ENCODE assay signal across 8 cellular contexts in genomic region chr12:48106574-48107251, GRCh38. TPM values are rescaled to one million over a fixed set of nuclear protein-coding genes. Genes with fewer than 3 reads are reported as not detected.
DNase-seq lines count a peak whose midpoint lies in the region; ATAC-seq and TF ChIP-seq lines count a peak whose summit lies in the region.

No MANE protein-coding gene starts in this region.

- ATAC-seq in GM21528 (IDR thresholded peaks at IDR 0.05; ENCODE audit: low FRiP score, unreplicated experiment) (peak; percentile 4), T-helper 17 cell (no peak)
- ATAC-seq in stimulated activated memory B cell treated with anti-CD40 and anti-IgM and Interleukin-4, amounts not matched to agents 10 μg/mL and 1 μg/mL and 100 μg/mL, for 72 hours: no peak

- no peaks in the 10 kb centered on the region for H3K9me3 Mint-ChIP-seq in stimulated activated memory B cell treated with anti-CD40 and anti-IgM and Interleukin-4, amounts not matched to agents 10 μg/mL and 1 μg/mL and 100 μg/mL, for 72 hours

- H3K27me3 Mint-ChIP-seq in T-helper 17 cell: no peaks in the 10 kb centered on the region
- no peaks in the 10 kb centered on the region for H3K27me3 Mint-ChIP-seq in stimulated activated memory B cell treated with anti-CD40 and anti-IgM and Interleukin-4, amounts not matched to agents 10 μg/mL and 1 μg/mL and 100 μg/mL, for 72 hours

- no peaks in the 10 kb centered on the region for H3K27me3 ChIP-seq in hepatocyte

- peak overlapping the region; percentile 99 for H3K27ac Mint-ChIP-seq in T-helper 17 cell
- H3K27ac Mint-ChIP-seq in stimulated activated memory B cell treated with anti-CD40 and anti-IgM and Interleukin-4, amounts not matched to agents 10 μg/mL and 1 μg/mL and 100 μg/mL, for 72 hours: peak overlapping the region; percentile 96

- H3K36me3 Mint-ChIP-seq in T-helper 17 cell (ENCODE audit: low read depth): peaks cover 7% of the 10 kb centered on the region
- H3K36me3 Mint-ChIP-seq in stimulated activated memory B cell treated with anti-CD40 and anti-IgM and Interleukin-4, amounts not matched to agents 10 μg/mL and 1 μg/mL and 100 μg/mL, for 72 hours: peaks cover 6% of the 10 kb centered on the region

- peaks cover 16% of the 10 kb centered on the region for H3K4me1 ChIP-seq in hepatocyte (ENCODE audit: insufficient read depth)

- H3K9me2 ChIP-seq in hepatocyte (replicated peaks; ENCODE audit: insufficient read depth): no peaks in the 10 kb centered on the region

- no peak for DNase-seq in T-helper 17 cell
- no peak for DNase-seq in hepatocyte (ENCODE audit: low spot score)
- no peak for DNase-seq in stimulated activated CD4-positive, alpha-beta T cell treated with anti-CD3 and anti-CD28 coated beads, Interleukin-2, amount 100 ng/mL, for 48 hours
- no peak for DNase-seq in activated gamma-delta T cell treated with Interleukin-2 at 50 U/mL for 16 hours
- no peak for DNase-seq in cortex of kidney (lab: John Stamatoyannopoulos, UW)
- DNase-seq in NK-92 (lab: John Stamatoyannopoulos, UW; ENCODE audit: unreplicated experiment): no peak

- peak overlapping the region; percentile 90 for H2AFZ ChIP-seq in hepatocyte

- peak overlapping the region; percentile 85 for H3K4me2 ChIP-seq in hepatocyte

- no peaks in the 10 kb centered on the region for H3K36me3 ChIP-seq in hepatocyte (replicated peaks; ENCODE audit: insufficient read depth, low read depth)

- no peaks in the 10 kb centered on the region for H4K20me1 ChIP-seq in hepatocyte (ENCODE audit: insufficient read depth, poor library complexity, severe bottlenecking)

- no peak for TF ChIP-seq CTCF in hepatocyte (IDR thresholded peaks at IDR 0.05; ENCODE audit: poor library complexity)

- no peaks in the 10 kb centered on the region for H3K9me3 ChIP-seq in T-helper 17 cell (ENCODE audit: control insufficient read depth, low read length, poor library complexity, severe bottlenecking)
- no peaks in the 10 kb centered on the region for H3K9me3 ChIP-seq in hepatocyte (ENCODE audit: low read depth)

- peak overlapping the region; percentile 62 for H3K4me3 ChIP-seq in hepatocyte

- 26% methylated on average over 2 of the region's 2 CpGs for WGBS in hepatocyte (ENCODE audit: low lambda C conversion rate, missing lambda C conversion rate)

- H3K79me2 ChIP-seq in hepatocyte: peaks cover 37% of the 10 kb centered on the region

- H3K4me3 Mint-ChIP-seq in T-helper 17 cell: peak overlapping the region; percentile 99
- H3K4me3 Mint-ChIP-seq in stimulated activated memory B cell treated with anti-CD40 and anti-IgM and Interleukin-4, amounts not matched to agents 10 μg/mL and 1 μg/mL and 100 μg/mL, for 72 hours: peak overlapping the region; percentile 81

- peaks cover 57% of the 10 kb centered on the region for H3K4me1 Mint-ChIP-seq in T-helper 17 cell
- peaks cover 46% of the 10 kb centered on the region for H3K4me1 Mint-ChIP-seq in stimulated activated memory B cell treated with anti-CD40 and anti-IgM and Interleukin-4, amounts not matched to agents 10 μg/mL and 1 μg/mL and 100 μg/mL, for 72 hours

- peak overlapping the region; percentile 97 for H3K27ac ChIP-seq in hepatocyte

RNA-seq across cellular contexts. Expression of gene SENP1, which starts 0.8 kb away (rescaled TPM):
- total RNA-seq in T-helper 17 cell (10 to 100 TPM; 26.9 to 33.8 TPM), hepatocyte (14.4 and 16.9 TPM in 2 replicates)
- polyA plus RNA-seq in hepatocyte: 3.9 and 5.0 TPM in 2 replicates

RNA-seq across cellular contexts. Expression of gene PFKM, which starts 12.5 kb away (rescaled TPM):
- total RNA-seq in T-helper 17 cell (10 to 100 TPM; 19.6 to 19.9 TPM), hepatocyte (45.6 and 49.1 TPM in 2 replicates)
- 51.9 and 57.0 TPM in 2 replicates for polyA plus RNA-seq in hepatocyte

RNA-seq across cellular contexts. Expression of gene ASB8, which starts 50.6 kb away (rescaled TPM):
- total RNA-seq in T-helper 17 cell (10 to 100 TPM; 39.0 to 59.6 TPM), hepatocyte (22.4 and 27.2 TPM in 2 replicates)
- polyA plus RNA-seq in hepatocyte: 24.8 and 29.0 TPM in 2 replicates
